9 cellular contexts compared by ENCODE assay signal in genomic region chr2:70094171-70094977, GRCh38. TPM values are rescaled to one million over a fixed set of nuclear protein-coding genes. Genes with fewer than 3 reads are reported as not detected.
DNase-seq lines count a peak whose midpoint lies in the region; ATAC-seq and TF ChIP-seq lines count a peak whose summit lies in the region.
"Had no signal": no experiment of that assay in that cellular context is flagged by ENCODE, and none has a peak within 500 bp of the region (broad histone marks: within the 10 kb centered on the region; RNA-seq: fewer than 3 reads in every experiment).

No MANE protein-coding gene starts in this region.

- H3K4me3 ChIP-seq in GM23248 (no peak overlapping the region), right atrium auricular region (no peak overlapping the region)

- no peaks in the 10 kb centered on the region for H3K36me3 ChIP-seq in GM23248 (ENCODE audit: low read depth)
- no peaks in the 10 kb centered on the region for H3K36me3 ChIP-seq in right atrium auricular region

- peaks cover 14% of the 10 kb centered on the region for H3K79me2 ChIP-seq in GM23248 (ENCODE audit: insufficient read depth)

- DNase-seq in GM23248 (no peak), right atrium auricular region (ENCODE audit: low spot score) (no peak), hypothalamus (lab: John Stamatoyannopoulos, UW) (no peak)
- peak; percentile 60 for DNase-seq in activated CD8-positive, alpha-beta T cell treated with anti-CD3 and anti-CD28 coated beads for 36 hours
- DNase-seq in stimulated activated CD4-positive, alpha-beta T cell treated with anti-CD3 and anti-CD28 coated beads, Interleukin-15, amount 100 ng/mL, for 24 hours: no peak
- DNase-seq: NCI-H1436 had no signal

- H3K27me3 Mint-ChIP-seq in activated CD8-positive, alpha-beta T cell treated with anti-CD3 and anti-CD28 coated beads for 36 hours: no peaks in the 10 kb centered on the region
- no peaks in the 10 kb centered on the region for H3K27me3 Mint-ChIP-seq in stimulated activated memory B cell treated with anti-CD40 and anti-IgM and Interleukin-4, amounts not matched to agents 10 μg/mL and 1 μg/mL and 100 μg/mL, for 72 hours

- WGBS in GM23248 (ENCODE audit: low coverage in 1 of 2, low lambda C conversion rate in 2 of 2, missing lambda C conversion rate in 2 of 2), 2 experiments: 88 to 90% methylated on average over 5 of the region's 5 CpGs

- H3K27ac Mint-ChIP-seq in activated CD8-positive, alpha-beta T cell treated with anti-CD3 and anti-CD28 coated beads for 36 hours: peak overlapping the region; percentile 95
- peak overlapping the region; percentile 97 for H3K27ac Mint-ChIP-seq in stimulated activated memory B cell treated with anti-CD40 and anti-IgM and Interleukin-4, amounts not matched to agents 10 μg/mL and 1 μg/mL and 100 μg/mL, for 72 hours

- H3K27me3 ChIP-seq in GM23248 (replicated peaks; ENCODE audit: insufficient read depth) (no peaks in the 10 kb centered on the region), right atrium auricular region (no peaks in the 10 kb centered on the region)

- H3F3A ChIP-seq in GM23248 (ENCODE audit: insufficient read depth): peaks cover 28% of the 10 kb centered on the region

- no peaks in the 10 kb centered on the region for H3K9me3 ChIP-seq in GM23248 (ENCODE audit: low read depth)
- no peaks in the 10 kb centered on the region for H3K9me3 ChIP-seq in right atrium auricular region

- H3K27ac ChIP-seq in GM23248 (peak overlapping the region; percentile 74), right atrium auricular region (peak overlapping the region; percentile 67 to 81)

- H2AFZ ChIP-seq in GM23248: peak overlapping the region; percentile 76

- in situ Hi-C loops in GM23248 (cut with MboI): no loop called here

- CTCF ChIA-PET in activated CD8-positive, alpha-beta T cell treated with anti-CD3 and anti-CD28 coated beads for 36 hours (lab: Charles Lee): interaction anchor here (0.7 to 15.2 kb wide), 9 partner anchors 10 to 179 kb away, joined by 3 to 215 read pairs (median 4); no protein-coding TSS in a partner anchor

- H3K4me1 Mint-ChIP-seq in activated CD8-positive, alpha-beta T cell treated with anti-CD3 and anti-CD28 coated beads for 36 hours (ENCODE audit: low read depth): peaks cover 57% of the 10 kb centered on the region
- peaks cover 54% of the 10 kb centered on the region for H3K4me1 Mint-ChIP-seq in stimulated activated memory B cell treated with anti-CD40 and anti-IgM and Interleukin-4, amounts not matched to agents 10 μg/mL and 1 μg/mL and 100 μg/mL, for 72 hours

- no peaks in the 10 kb centered on the region for H3K9me2 ChIP-seq in GM23248 (ENCODE audit: insufficient read depth)

- no peaks in the 10 kb centered on the region for H4K20me1 ChIP-seq in GM23248 (ENCODE audit: insufficient read depth)

- H3K4me3 Mint-ChIP-seq in activated CD8-positive, alpha-beta T cell treated with anti-CD3 and anti-CD28 coated beads for 36 hours: peak overlapping the region; percentile 81
- H3K4me3 Mint-ChIP-seq in stimulated activated memory B cell treated with anti-CD40 and anti-IgM and Interleukin-4, amounts not matched to agents 10 μg/mL and 1 μg/mL and 100 μg/mL, for 72 hours: peak overlapping the region; percentile 87

- ATAC-seq in activated CD8-positive, alpha-beta T cell treated with anti-CD3 and anti-CD28 coated beads for 36 hours: peak; percentile 25
- peak; percentile 56 for ATAC-seq in stimulated activated memory B cell treated with anti-CD40 and anti-IgM and Interleukin-4, amounts not matched to agents 10 μg/mL and 1 μg/mL and 100 μg/mL, for 72 hours
- ATAC-seq in GM18907 (IDR thresholded peaks at IDR 0.05; ENCODE audit: unreplicated experiment) (no peak), GM19452 (IDR thresholded peaks at IDR 0.05; ENCODE audit: unreplicated experiment) (no peak)

- H3K9me3 Mint-ChIP-seq in activated CD8-positive, alpha-beta T cell treated with anti-CD3 and anti-CD28 coated beads for 36 hours: peaks cover 3% of the 10 kb centered on the region
- H3K9me3 Mint-ChIP-seq in stimulated activated memory B cell treated with anti-CD40 and anti-IgM and Interleukin-4, amounts not matched to agents 10 μg/mL and 1 μg/mL and 100 μg/mL, for 72 hours: peaks cover 3% of the 10 kb centered on the region

- H3K4me1 ChIP-seq in GM23248 (ENCODE audit: insufficient read depth) (peaks cover 10% of the 10 kb centered on the region), right atrium auricular region (peaks cover 0 to 27% of the 10 kb centered on the region in 2 donors)

- POLR2A ChIA-PET in activated CD8-positive, alpha-beta T cell treated with anti-CD3 and anti-CD28 coated beads for 36 hours (lab: Charles Lee): interaction anchor here (0.8 to 28.8 kb wide), 7 partner anchors 8 to 182 kb away, joined by 3 to 955 read pairs (median 4); partner anchors contain the start of gene MXD1

- H3K9ac ChIP-seq in GM23248: peak overlapping the region; percentile 56

- no peak for TF ChIP-seq CTCF in activated CD8-positive, alpha-beta T cell treated with anti-CD3 and anti-CD28 coated beads for 36 hours (IDR thresholded peaks at IDR 0.05)
- no peak for TF ChIP-seq CTCF in right atrium auricular region (IDR thresholded peaks at IDR 0.05)

- peaks cover 41% of the 10 kb centered on the region for H3K36me3 Mint-ChIP-seq in activated CD8-positive, alpha-beta T cell treated with anti-CD3 and anti-CD28 coated beads for 36 hours (ENCODE audit: low read depth)
- H3K36me3 Mint-ChIP-seq in stimulated activated memory B cell treated with anti-CD40 and anti-IgM and Interleukin-4, amounts not matched to agents 10 μg/mL and 1 μg/mL and 100 μg/mL, for 72 hours: peaks cover 28% of the 10 kb centered on the region

- no peak overlapping the region for H3K4me2 ChIP-seq in GM23248 (ENCODE audit: unreplicated experiment)

- intact Hi-C loops in activated CD8-positive, alpha-beta T cell treated with anti-CD3 and anti-CD28 coated beads for 36 hours (cut with micrococcal nuclease): no loop called here

RNA-seq across cellular contexts. Expression of gene PCBP1, which starts 7.1 kb away (rescaled TPM):
- 23.8 and 29.8 TPM in 2 replicates for total RNA-seq in GM23248 (2014; rRNA removed; shearing (Covaris generic))
- polyA plus RNA-seq in GM23248 (2016; fragmentation: Nextera tagmentation; extraction: Ambion mirVana): 163 and 167 TPM in 2 replicates
- total RNA-seq in activated CD8-positive, alpha-beta T cell treated with anti-CD3 and anti-CD28 coated beads for 36 hours: 100 to 1,000 TPM; 470 to 489 TPM
- 100 to 1,000 TPM; 121 to 147 TPM for total RNA-seq in right atrium auricular region

Comparison
In these comparisons a context has a peak if more than half of its experiments do, and no peak if none do; other contexts are left out.
1. ATAC-seq: peak in activated CD8-positive, alpha-beta T cell treated with anti-CD3 and anti-CD28 coated beads for 36 hours (single experiment) and stimulated activated memory B cell treated with anti-CD40 and anti-IgM and Interleukin-4, amounts not matched to agents 10 μg/mL and 1 μg/mL and 100 μg/mL, for 72 hours (single experiment); none in GM18907 (single experiment) and GM19452 (single experiment).